In genomic region chr5:138438724-138439536, GRCh38 we compare ENCODE assay signal across 1 cellular context.
TF ChIP-seq lines count a peak whose summit lies in the region.

Gene REEP2 (plus strand): TSS chr5:138439057. CDS start chr5:138439209, 152 bp downstream.

TF ChIP-seq in HepG2, 621 proteins besides CTCF, POLR2A, EP300 and RAD21 (continued from another document and continues in another):
- TF ChIP-seq NRL (CRISPR knock-in tag; IDR thresholded peaks at IDR 0.05; ENCODE audit: borderline replicate concordance): no peak
- TF ChIP-seq KAT8 (CRISPR knock-in tag; IDR thresholded peaks at IDR 0.05): no peak
- TF ChIP-seq TBX3 (IDR thresholded peaks at IDR 0.05; ENCODE audit: borderline replicate concordance): no peak
- TF ChIP-seq ZNF557 (CRISPR knock-in tag; IDR thresholded peaks at IDR 0.05): no peak
- TF ChIP-seq SKI (IDR thresholded peaks at IDR 0.05; ENCODE audit: partially characterized antibody): peak; percentile 36
- 0 out of 2 replicates have a peak, but pooled peaks have one; percentile 51 for TF ChIP-seq ARID4A (CRISPR knock-in tag; IDR thresholded peaks at IDR 0.05; ENCODE audit: borderline replicate concordance)
- no peak for TF ChIP-seq BRCA1 (CRISPR knock-in tag; IDR thresholded peaks at IDR 0.05)
- TF ChIP-seq SETDB1 (CRISPR knock-in tag; IDR thresholded peaks at IDR 0.05; ENCODE audit: borderline replicate concordance): no peak
- no peak for TF ChIP-seq NR2F1 (CRISPR knock-in tag; IDR thresholded peaks at IDR 0.05)
- 0 out of 2 replicates have a peak, but pooled peaks have one; percentile 19 for TF ChIP-seq MYC (CRISPR knock-in tag; IDR thresholded peaks at IDR 0.05; ENCODE audit: borderline replicate concordance)
- TF ChIP-seq GTF3A (CRISPR knock-in tag; conservative IDR thresholded peaks at IDR 0.05): no peak
- TF ChIP-seq ZBTB33 (CRISPR knock-in tag; IDR thresholded peaks at IDR 0.05): no peak
- TF ChIP-seq FOXP1 (IDR thresholded peaks at IDR 0.05): no peak
- TF ChIP-seq FOXP1 (CRISPR knock-in tag; IDR thresholded peaks at IDR 0.05): no peak
- TF ChIP-seq ZNF567 (CRISPR knock-in tag; IDR thresholded peaks at IDR 0.05; ENCODE audit: borderline replicate concordance): no peak
- no peak for TF ChIP-seq ZNF142 (CRISPR knock-in tag; IDR thresholded peaks at IDR 0.05)
- no peak for TF ChIP-seq ZNF543 (CRISPR knock-in tag; IDR thresholded peaks at IDR 0.05)
- TF ChIP-seq SMARCE1 (IDR thresholded peaks at IDR 0.05; ENCODE audit: borderline replicate concordance): no peak
- TF ChIP-seq ZBTB44 (CRISPR knock-in tag; IDR thresholded peaks at IDR 0.05): no peak
- TF ChIP-seq RFXANK (CRISPR knock-in tag; IDR thresholded peaks at IDR 0.05): no peak
- TF ChIP-seq ZNF770 (CRISPR knock-in tag; IDR thresholded peaks at IDR 0.05): peak; percentile 39; the same call in 1 of the 2 replicates
- peak; percentile 14; the same call in 1 of the 2 replicates for TF ChIP-seq ZFY (CRISPR knock-in tag; IDR thresholded peaks at IDR 0.05)
- TF ChIP-seq MLX (CRISPR knock-in tag; IDR thresholded peaks at IDR 0.05): no peak
- TF ChIP-seq ZNF496 (CRISPR knock-in tag; IDR thresholded peaks at IDR 0.05; ENCODE audit: insufficient replicate concordance): no peak
- TF ChIP-seq PLRG1 (conservative IDR thresholded peaks at IDR 0.05): no peak
- no peak for TF ChIP-seq LRRFIP1 (CRISPR knock-in tag; conservative IDR thresholded peaks at IDR 0.05)
- no peak for TF ChIP-seq HMG20A (CRISPR knock-in tag; IDR thresholded peaks at IDR 0.05; ENCODE audit: borderline replicate concordance)
- TF ChIP-seq NR1H2 (CRISPR knock-in tag; IDR thresholded peaks at IDR 0.05; ENCODE audit: borderline replicate concordance, low read depth): no peak
- TF ChIP-seq AGO2 (optimal IDR thresholded peaks at IDR 0.05; ENCODE audit: low read depth, low read length): peak; percentile 21
- no peak for TF ChIP-seq HNRNPL (IDR thresholded peaks at IDR 0.05; ENCODE audit: low read depth, low read length)
- no peak for TF ChIP-seq EEA1 (CRISPR knock-in tag; IDR thresholded peaks at IDR 0.05; ENCODE audit: borderline replicate concordance)
- TF ChIP-seq NKX3-1 (CRISPR knock-in tag; IDR thresholded peaks at IDR 0.05): no peak
- no peak for TF ChIP-seq ZNF629 (CRISPR knock-in tag; conservative IDR thresholded peaks at IDR 0.05)
- TF ChIP-seq ADNP (CRISPR knock-in tag; IDR thresholded peaks at IDR 0.05): no peak
- 0 out of 2 replicates have a peak, but pooled peaks have one; percentile 39 for TF ChIP-seq MEIS2 (CRISPR knock-in tag; IDR thresholded peaks at IDR 0.05)
- TF ChIP-seq ZBTB1 (CRISPR knock-in tag; IDR thresholded peaks at IDR 0.05; ENCODE audit: borderline replicate concordance): no peak
- peak; percentile 35; the same call in 1 of the 2 replicates for TF ChIP-seq YEATS4 (CRISPR knock-in tag; IDR thresholded peaks at IDR 0.05; ENCODE audit: borderline replicate concordance)
- no peak for TF ChIP-seq RARA (CRISPR knock-in tag; IDR thresholded peaks at IDR 0.05)
- no peak for TF ChIP-seq JUND (CRISPR knock-in tag; IDR thresholded peaks at IDR 0.05)
- TF ChIP-seq SP140L (CRISPR knock-in tag; IDR thresholded peaks at IDR 0.05; ENCODE audit: borderline replicate concordance): no peak
- TF ChIP-seq ZBTB7A (CRISPR knock-in tag; IDR thresholded peaks at IDR 0.05): no peak
- no peak for TF ChIP-seq TOPORS (CRISPR knock-in tag; IDR thresholded peaks at IDR 0.05)
- TF ChIP-seq ZBTB14 (CRISPR knock-in tag; IDR thresholded peaks at IDR 0.05): 0 out of 2 replicates have a peak, but pooled peaks have one; percentile 23
- TF ChIP-seq NFKBIZ (CRISPR knock-in tag; IDR thresholded peaks at IDR 0.05): no peak
- TF ChIP-seq ZNF737 (CRISPR knock-in tag; IDR thresholded peaks at IDR 0.05; ENCODE audit: borderline replicate concordance): no peak
- no peak for TF ChIP-seq NONO (IDR thresholded peaks at IDR 0.05)
- TF ChIP-seq NONO (CRISPR knock-in tag; conservative IDR thresholded peaks at IDR 0.05): no peak
- TF ChIP-seq ZNF160 (CRISPR knock-in tag; IDR thresholded peaks at IDR 0.05): no peak
